Comparison of ENCODE assay signal across 21 cellular contexts in the genomic region with DNA sequence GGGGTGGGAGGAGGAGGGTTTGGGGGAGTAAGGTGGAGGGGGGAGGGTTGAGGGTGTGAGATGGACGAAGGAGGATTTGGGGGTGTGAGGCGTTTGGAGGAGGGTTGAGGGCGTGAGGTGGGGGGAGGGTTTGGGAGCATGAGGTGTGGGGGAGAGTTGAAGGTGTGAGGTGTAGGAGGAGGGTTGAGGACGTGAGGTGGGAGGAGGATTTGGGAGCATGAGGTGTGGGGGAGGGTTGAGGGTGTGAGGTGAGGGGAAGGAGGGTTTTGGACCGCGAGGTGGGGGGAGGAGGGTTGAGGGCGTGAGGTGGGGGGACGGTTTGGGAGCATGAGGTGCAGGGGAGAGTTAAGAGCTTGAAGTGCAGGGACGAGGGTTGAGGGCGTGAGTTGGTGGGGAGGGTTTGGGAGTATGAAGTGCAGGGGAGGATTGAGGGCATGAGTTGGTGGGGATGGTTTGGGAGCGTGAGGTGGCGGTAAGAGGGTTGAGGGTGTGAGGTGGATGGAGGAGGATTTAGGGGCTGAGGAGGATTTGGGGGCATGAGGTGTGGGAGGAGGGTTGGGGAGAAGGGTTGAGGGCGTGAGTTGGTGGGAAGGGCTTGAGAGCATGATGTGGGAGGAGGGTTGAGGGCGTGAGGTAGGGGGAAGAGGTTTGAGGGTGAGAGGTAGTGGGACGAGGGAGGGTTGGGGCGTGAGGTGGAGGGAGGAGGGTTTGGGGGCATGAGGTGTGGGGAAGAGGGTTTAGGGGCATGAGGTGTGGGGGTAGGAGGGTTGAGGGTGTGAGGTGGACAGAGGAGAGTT. TPM values are rescaled to one million over a fixed set of nuclear protein-coding genes. Genes with fewer than 3 reads are reported as not detected.
DNase-seq lines count a peak whose midpoint lies in the region; ATAC-seq and TF ChIP-seq lines count a peak whose summit lies in the region.
"Had no signal": no experiment of that assay in that cellular context is flagged by ENCODE, and none has a peak within 500 bp of the region (broad histone marks: within the 10 kb centered on the region; RNA-seq: fewer than 3 reads in every experiment).

No MANE protein-coding gene starts in this region.

- H3K9ac ChIP-seq in HCT116 (ENCODE audit: low read length) (no peak overlapping the region), endodermal cell (ENCODE audit: extremely low read depth, low read length, poor library complexity, severe bottlenecking) (no peak overlapping the region)

- BruUV-seq in HCT116 (replicated peaks; lab: Mats Ljungman, UMichigan), result no TSS peak

- H3K4me3 ChIP-seq in HCT116 (replicated peaks in 1 of 2; ENCODE audit: low read depth in 1 of 2, low read length in 2 of 2), result no peak overlapping the region
- H3K4me3 ChIP-seq in breast epithelium, result peak overlapping the region in 2 of 3 donors; percentile 67 to 77
- no peak overlapping the region for H3K4me3 ChIP-seq in endodermal cell (ENCODE audit: low read length)
- H3K4me3 ChIP-seq in lower lobe of right lung, result no peak overlapping the region

- H3K4me1 Mint-ChIP-seq in neural crest cell, result peaks cover 15% of the 10 kb centered on the region
- H3K4me1 Mint-ChIP-seq in endodermal cell, result peaks cover 1% of the 10 kb centered on the region

- H3K27me3 ChIP-seq in HCT116 (ENCODE audit: insufficient read depth, low read length), result no peaks in the 10 kb centered on the region
- no peaks in the 10 kb centered on the region for H3K27me3 ChIP-seq in breast epithelium
- H3K27me3 ChIP-seq in endodermal cell (ENCODE audit: control insufficient read depth, insufficient read depth, low read length, poor library complexity, severe bottlenecking), result peaks cover 16% of the 10 kb centered on the region
- H3K27me3 ChIP-seq in lower lobe of right lung (ENCODE audit: low read depth), result no peaks in the 10 kb centered on the region
- H3K27me3 ChIP-seq: colonic mucosa, uterus had no signal

- H2AFZ ChIP-seq in HCT116 (ENCODE audit: low read depth, low read length, poor library complexity, severe bottlenecking), result no peak overlapping the region

- TF ChIP-seq CTCF in HCT116 (IDR thresholded peaks at IDR 0.05 in 2 of 3, conservative IDR thresholded peaks at IDR 0.05 in 1 of 3; ENCODE audit: borderline replicate concordance in 1 of 3, insufficient read depth in 1 of 3, low read depth in 2 of 3, low read length in 2 of 3), result no peak
- no peak for TF ChIP-seq CTCF in breast epithelium (IDR thresholded peaks at IDR 0.05)
- no peak for TF ChIP-seq CTCF in neural crest cell (conservative IDR thresholded peaks at IDR 0.05)
- no peak for TF ChIP-seq CTCF in endodermal cell (conservative IDR thresholded peaks at IDR 0.05)
- no peak for TF ChIP-seq CTCF in lower lobe of right lung (IDR thresholded peaks at IDR 0.05)

- ATAC-seq in HCT116 (no peak), lower lobe of right lung (no peak)

- CTCF ChIA-PET in HCT116 (lab: Charles Lee), result no interaction called here

- peaks cover 35% of the 10 kb centered on the region for H3K27me3 Mint-ChIP-seq in neural crest cell (ENCODE audit: low read depth)
- peaks cover 36% of the 10 kb centered on the region for H3K27me3 Mint-ChIP-seq in endodermal cell (ENCODE audit: insufficient read depth)

- peak overlapping the region; percentile 27 for H3K4me3 Mint-ChIP-seq in neural crest cell
- no peak overlapping the region for H3K4me3 Mint-ChIP-seq in endodermal cell

- H3K27ac Mint-ChIP-seq in neural crest cell (ENCODE audit: unreplicated experiment) (no peak overlapping the region), endodermal cell (no peak overlapping the region)

- peak; percentile 19 for DNase-seq in DMS53 (lab: John Stamatoyannopoulos, UW)
- DNase-seq in DMS53 treated with DMSO at 0.1 percent for 48 hours (lab: John Stamatoyannopoulos, UW; ENCODE audit: unreplicated experiment), result no peak
- DNase-seq in HCT116 (ENCODE audit: low read depth, low spot score), result no peak
- DNase-seq in breast epithelium (ENCODE audit: low spot score in 2 of 2), result no peak
- no peak for DNase-seq in neural crest cell (ENCODE audit: low read depth, low spot score)
- DNase-seq in islet precursor cell, result no peak
- no peak for DNase-seq in endodermal cell
- DNase-seq in lower lobe of right lung, result no peak
- DNase-seq: activated CD4-positive, alpha-beta T cell treated with anti-CD3 and anti-CD28 coated beads for 1 hour; activated naive CD4-positive, alpha-beta T cell treated with anti-CD3 and anti-CD28 coated beads, Interleukin-2, amount 50 U/mL, for 16 hours; activated T-cell treated with anti-CD3 and anti-CD28 coated beads, Interleukin-2, amount 50 U/mL, for 48 hours; Caco-2; colonic mucosa; EL; KBM-7; mesendoderm; MV-4-11; naive thymus-derived CD8-positive, alpha-beta T cell; stimulated activated CD4-positive, alpha-beta T cell treated with anti-CD3 and anti-CD28 coated beads, Interleukin-4, amount 100 ng/mL, for 24 hours had no signal

- 95 to 100% methylated on average over 4 to 16 of the region's 16 CpGs for WGBS in endodermal cell (ENCODE audit: insufficient coverage in 1 of 2, insufficient read length in 1 of 2), 2 experiments

- POLR2A ChIA-PET in HCT116 (lab: Charles Lee), result no interaction called here

- H3K9me3 ChIP-seq in HCT116 (ENCODE audit: control insufficient read depth in 1 of 2, insufficient read depth in 1 of 2, low read depth in 1 of 2, low read length in 2 of 2) (no peaks in the 10 kb centered on the region), breast epithelium (no peaks in the 10 kb centered on the region), endodermal cell (ENCODE audit: control insufficient read depth, low read length) (no peaks in the 10 kb centered on the region), lower lobe of right lung (no peaks in the 10 kb centered on the region)
- H3K9me3 ChIP-seq: Caco-2, colonic mucosa, prostate gland, uterus had no signal

- intact Hi-C loops in HCT116 (cut with micrococcal nuclease) (no loop called here), breast epithelium (cut with DNase I; ENCODE audit: low total_unique reads) (no loop called here), lower lobe of right lung (cut with DNase I) (no loop called here)

- H4K20me1 ChIP-seq in HCT116 (ENCODE audit: insufficient read depth), result no peaks in the 10 kb centered on the region

- RAD21 ChIA-PET in HCT116 (lab: Charles Lee; ENCODE audit: low non-redundant PET in 1 of 2, low total read pairs in 2 of 2, uncharacterized antibody in 2 of 2, unreplicated experiment in 2 of 2), result no interaction called here

- H3K79me2 ChIP-seq in HCT116 (ENCODE audit: insufficient read depth, low read length), result peaks cover 5% of the 10 kb centered on the region

- H3K36me3 ChIP-seq in HCT116 (ENCODE audit: control insufficient read depth in 1 of 2, insufficient read depth in 2 of 2, low read length in 2 of 2), result no peaks in the 10 kb centered on the region
- H3K36me3 ChIP-seq in breast epithelium, result no peaks in the 10 kb centered on the region
- no peaks in the 10 kb centered on the region for H3K36me3 ChIP-seq in endodermal cell (ENCODE audit: control insufficient read depth, insufficient read depth, low read length)
- H3K36me3 ChIP-seq in lower lobe of right lung, result no peaks in the 10 kb centered on the region
- H3K36me3 ChIP-seq: colonic mucosa, prostate gland, uterus had no signal

- H3K4me2 ChIP-seq in HCT116 (ENCODE audit: low read length), result peak overlapping the region; percentile 98

- TF ChIP-seq POLR2A in HCT116 (IDR thresholded peaks at IDR 0.05; ENCODE audit: borderline replicate concordance, extremely low read depth, insufficient read depth, insufficient read length), result no peak
- no peak for TF ChIP-seq POLR2A in breast epithelium (IDR thresholded peaks at IDR 0.05)

- TF ChIP-seq RAD21 in HCT116 (IDR thresholded peaks at IDR 0.05; ENCODE audit: low read depth), result no peak

- H3K36me3 Mint-ChIP-seq in neural crest cell (ENCODE audit: low read depth) (peaks cover 2% of the 10 kb centered on the region), endodermal cell (ENCODE audit: low read depth) (no peaks in the 10 kb centered on the region)

- H3K4me1 ChIP-seq in HCT116 (ENCODE audit: control insufficient read depth in 1 of 2, insufficient read depth in 2 of 2, low read length in 2 of 2) (peaks cover 0 to 24% of the 10 kb centered on the region in 2 experiments; a peak in 2 of 4 replicates), breast epithelium (no peaks in the 10 kb centered on the region), endodermal cell (ENCODE audit: control insufficient read depth, insufficient read depth, low read length) (no peaks in the 10 kb centered on the region), lower lobe of right lung (no peaks in the 10 kb centered on the region)
- H3K4me1 ChIP-seq: Caco-2, colonic mucosa, prostate gland, uterus had no signal

- H3K9me3 Mint-ChIP-seq in neural crest cell (no peaks in the 10 kb centered on the region), endodermal cell (peaks cover 5% of the 10 kb centered on the region)

- H3K9me2 ChIP-seq in HCT116 (ENCODE audit: insufficient read depth), result no peaks in the 10 kb centered on the region

- no peak overlapping the region for H3K27ac ChIP-seq in HCT116 (ENCODE audit: low read depth, low read length)
- no peak overlapping the region for H3K27ac ChIP-seq in breast epithelium
- H3K27ac ChIP-seq in endodermal cell (ENCODE audit: low read depth, low read length), result no peak overlapping the region
- H3K27ac ChIP-seq in lower lobe of right lung, result no peak overlapping the region
- H3K27ac ChIP-seq: colonic mucosa had no signal

TF ChIP-seq in HCT116, 20 proteins besides CTCF, POLR2A, EP300 and RAD21 (continues in another document):
- TF ChIP-seq FOSL1 (IDR thresholded peaks at IDR 0.05; ENCODE audit: low read depth), result no peak

RNA-seq across cellular contexts. Expression of gene MLF1, which starts 1.2 kb away (rescaled TPM):
- 43.7 TPM for total RNA-seq in HCT116 (2021; ENCODE audit: unreplicated experiment)
- 24.5 and 28.9 TPM in 2 replicates for polyA plus RNA-seq in HCT116 (2012)
- 10 to 100 TPM in 1 of 3 donors, 1 to 10 TPM in 2; 8.8 to 10.2 (median 9.6) TPM for total RNA-seq in breast epithelium
- total RNA-seq in neural crest cell, result 19.8 and 21.0 TPM in 2 replicates
- total RNA-seq in endodermal cell, result 10 to 100 TPM; 19.3 to 43.8 TPM
- 26.9 TPM for polyA plus RNA-seq in endodermal cell (2013, experiment 1 of 2)
- 32.8 TPM for polyA plus RNA-seq in endodermal cell (2013, experiment 2 of 2)
- 13.5 TPM for total RNA-seq in lower lobe of right lung
- total RNA-seq: Caco-2 had no signal

Comparison
In these comparisons a context has a peak if more than half of its experiments do, and no peak if none do; other contexts are left out.
1. H3K4me3 ChIP-seq: peak in breast epithelium (2 of 3); none in HCT116 (0 of 2), endodermal cell (single experiment) and lower lobe of right lung (single experiment).